In the genomic region with DNA sequence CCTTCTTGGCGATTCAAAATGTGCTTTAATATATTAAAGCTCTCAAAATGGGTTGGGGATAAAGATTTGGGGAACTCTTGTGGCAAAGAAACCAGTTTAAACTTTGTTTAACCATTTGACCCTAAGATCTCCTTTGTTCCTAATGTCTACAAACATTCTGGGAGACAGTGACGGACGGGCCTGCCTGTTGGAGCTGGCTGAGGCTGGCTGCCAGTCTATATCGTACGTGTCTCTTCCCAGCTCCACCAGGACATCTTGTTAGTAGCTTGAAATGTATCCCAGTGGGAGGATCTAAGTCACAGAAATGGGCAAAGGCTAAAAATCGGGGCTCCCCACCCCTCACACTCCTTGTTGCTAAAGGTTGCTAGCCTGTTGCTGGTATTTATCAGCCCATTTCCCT, we compare ENCODE assay signal across 1 cellular context.
TF ChIP-seq lines count a peak whose summit lies in the region.

No MANE protein-coding gene starts in this region.

TF ChIP-seq in WTC11, 78 proteins besides CTCF, POLR2A, EP300 and RAD21 (continued from another document):
- TF ChIP-seq, protein P1, sequence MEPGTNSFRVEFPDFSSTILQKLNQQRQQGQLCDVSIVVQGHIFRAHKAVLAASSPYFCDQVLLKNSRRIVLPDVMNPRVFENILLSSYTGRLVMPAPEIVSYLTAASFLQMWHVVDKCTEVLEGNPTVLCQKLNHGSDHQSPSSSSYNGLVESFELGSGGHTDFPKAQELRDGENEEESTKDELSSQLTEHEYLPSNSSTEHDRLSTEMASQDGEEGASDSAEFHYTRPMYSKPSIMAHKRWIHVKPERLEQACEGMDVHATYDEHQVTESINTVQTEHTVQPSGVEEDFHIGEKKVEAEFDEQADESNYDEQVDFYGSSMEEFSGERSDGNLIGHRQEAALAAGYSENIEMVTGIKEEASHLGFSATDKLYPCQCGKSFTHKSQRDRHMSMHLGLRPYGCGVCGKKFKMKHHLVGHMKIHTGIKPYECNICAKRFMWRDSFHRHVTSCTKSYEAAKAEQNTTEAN (CRISPR knock-in tag; IDR thresholded peaks at IDR 0.05) = no peak
- TF ChIP-seq NFYB (CRISPR knock-in tag; conservative IDR thresholded peaks at IDR 0.05; ENCODE audit: low read depth) (no peak), TP53 (CRISPR knock-in tag; IDR thresholded peaks at IDR 0.05) (no peak), ZNF263 (CRISPR knock-in tag; IDR thresholded peaks at IDR 0.05; ENCODE audit: low read depth) (no peak), IRF2 (CRISPR knock-in tag; IDR thresholded peaks at IDR 0.05; ENCODE audit: borderline replicate concordance, low read depth) (no peak)
- TF ChIP-seq, protein P2, sequence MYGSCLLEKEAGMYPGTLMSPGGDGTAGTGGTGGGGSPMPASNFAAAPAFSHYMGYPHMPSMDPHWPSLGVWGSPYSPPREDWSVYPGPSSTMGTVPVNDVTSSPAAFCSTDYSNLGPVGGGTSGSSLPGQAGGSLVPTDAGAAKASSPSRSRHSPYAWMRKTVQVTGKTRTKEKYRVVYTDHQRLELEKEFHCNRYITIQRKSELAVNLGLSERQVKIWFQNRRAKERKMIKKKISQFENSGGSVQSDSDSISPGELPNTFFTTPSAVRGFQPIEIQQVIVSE (CRISPR knock-in tag; IDR thresholded peaks at IDR 0.05; ENCODE audit: borderline replicate concordance) = no peak
